Comparison of ENCODE assay signal across 12 cellular contexts in genomic region chr3:129962600-129962999, GRCh38. TPM values are rescaled to one million over a fixed set of nuclear protein-coding genes. Genes with fewer than 3 reads are reported as not detected.
"Had no signal": no experiment of that assay in that cellular context is flagged by ENCODE, and none has a peak within 500 bp of the region (broad histone marks: within the 10 kb centered on the region; RNA-seq: fewer than 3 reads in every experiment).

No MANE protein-coding gene starts in this region.

- H3K9ac ChIP-seq: GM23248 had no signal

- H3K4me2 ChIP-seq: GM23338 had no signal

- H3K4me3 ChIP-seq: GM23248, GM23338, HAP-1 had no signal

- H3K27ac ChIP-seq: GM23248 had no signal

- DNase-seq: GM23248, GOT3, H7, H9, HCEC 1CT, HFFc6 had no signal

- H3K4me1 ChIP-seq: HAP-1 had no signal

- H3K36me3 ChIP-seq: HAP-1 had no signal

- ATAC-seq: GM23338, HCT116 had no signal

- H2AFZ ChIP-seq: GM23248, GM23338 had no signal

- FAIRE-seq: H1, H54 had no signal

- H3K9me3 ChIP-seq: HAP-1 had no signal

RNA-seq across cellular contexts. Expression of gene TRH, which starts 11.9 kb away (rescaled TPM):
- total RNA-seq: GM23248, H1, H4, H9, HFFc6 had no signal
- polyA plus RNA-seq: GM23338, H1 had no signal
